In genomic region chr6:28980137-28980796, GRCh38 we compare ENCODE assay signal across 9 cellular contexts. TPM values are rescaled to one million over a fixed set of nuclear protein-coding genes. Genes with fewer than 3 reads are reported as not detected.
A peak's percentile ranks its signal among the peaks of the same experiment; 100 is the strongest.
DNase-seq lines count a peak whose midpoint lies in the region; ATAC-seq, FAIRE-seq and TF ChIP-seq lines count a peak whose summit lies in the region.
"Had no signal": no experiment of that assay in that cellular context is flagged by ENCODE, and none has a peak within 500 bp of the region (broad histone marks: within the 10 kb centered on the region; RNA-seq: fewer than 3 reads in every experiment).

No MANE protein-coding gene starts in this region.

- H3K4me3 Mint-ChIP-seq in astrocyte (ENCODE audit: unreplicated experiment) = peak overlapping the region; percentile 94

- POLR2A ChIA-PET in A549 (lab: Yijun Ruan, JAX) = interaction anchor here (1.3 kb wide), 1 partner anchor 56 kb away, joined by 7 read pairs; the partner anchor contains the start of gene TRIM27
- POLR2A ChIA-PET in HEK293 (lab: Yijun Ruan, JAX) = interaction anchor here (1.1 to 1.9 kb wide), 4 partner anchors 27 to 117 kb away, joined by 3 to 12 read pairs (median 6); partner anchors contain the start of gene TRIM27

- H2AFZ ChIP-seq in astrocyte (ENCODE audit: low read depth, low read length) = peak overlapping the region; percentile 91

- peak overlapping the region; percentile 91 for H3K56ac ChIP-seq in mesendoderm (ENCODE audit: low read length)

- H3K4me2 ChIP-seq in A549 = peak overlapping the region; percentile 81
- H3K4me2 ChIP-seq in astrocyte (ENCODE audit: low read length) = peak overlapping the region; percentile 95
- peak overlapping the region; percentile 72 for H3K4me2 ChIP-seq in mesendoderm (ENCODE audit: low read length)

- TF ChIP-seq POLR2A in A549 (IDR thresholded peaks at IDR 0.05; ENCODE audit: low read length) = no peak

- peak overlapping the region; percentile 52 for H3K9ac ChIP-seq in astrocyte (ENCODE audit: low read length)
- H3K9ac ChIP-seq in mesendoderm (ENCODE audit: low read length) = peak overlapping the region; percentile 75

- H3K79me1 ChIP-seq in mesendoderm (ENCODE audit: low read length) = no peaks in the 10 kb centered on the region

- H3K79me2 ChIP-seq in astrocyte (ENCODE audit: insufficient read depth, low read length) (no peaks in the 10 kb centered on the region), mesendoderm (ENCODE audit: control insufficient read depth, insufficient read depth, low read length) (no peaks in the 10 kb centered on the region)

- no peak overlapping the region for H2BK5ac ChIP-seq in mesendoderm (ENCODE audit: low read length)

- TF ChIP-seq CTCF in A549 (IDR thresholded peaks at IDR 0.05) (no peak), HEK293 (tag by site-specific recombination; IDR thresholded peaks at IDR 0.05) (no peak), astrocyte (IDR thresholded peaks at IDR 0.05; ENCODE audit: insufficient read depth, low read depth, low read length) (no peak)

- no peak for FAIRE-seq in A549 (lab: Jason Lieb, UNC)
- FAIRE-seq in astrocyte (lab: Jason Lieb, UNC) = no peak
- FAIRE-seq: islet of Langerhans had no signal

- H3K9me3 Mint-ChIP-seq in astrocyte (ENCODE audit: unreplicated experiment) = no peaks in the 10 kb centered on the region

- H3K4me3 ChIP-seq in A549 (peak overlapping the region; percentile 80), HEK293 (ENCODE audit: low read depth, low read length) (peak overlapping the region; percentile 73), astrocyte (ENCODE audit: insufficient read depth, low read depth, low read length) (peak overlapping the region; percentile 99), mesendoderm (ENCODE audit: low read length) (peak overlapping the region; percentile 52)

- H3K27ac Mint-ChIP-seq in astrocyte (ENCODE audit: unreplicated experiment) = peak overlapping the region; percentile 82

- H2AK5ac ChIP-seq in mesendoderm (ENCODE audit: low read length) = no peak overlapping the region

- CTCF ChIA-PET in A549 (lab: Yijun Ruan, JAX) = interaction anchor here (0.8 to 3.1 kb wide), 7 partner anchors 12 to 142 kb away, joined by 3 to 7 read pairs (median 3); no protein-coding TSS in a partner anchor
- CTCF ChIA-PET in HEK293 (lab: Yijun Ruan, JAX) = interaction anchor here (0.6 to 2.5 kb wide), 6 partner anchors 23 to 270 kb away, joined by 3 to 8 read pairs (median 4); no protein-coding TSS in a partner anchor

- H3K18ac ChIP-seq in mesendoderm (ENCODE audit: low read length) = no peak overlapping the region

- 70% methylated on average over 7 of the region's 7 CpGs for WGBS in A549 (ENCODE audit: missing lambda C conversion rate)
- WGBS in mesendoderm (ENCODE audit: extremely low coverage, insufficient coverage, low lambda C conversion rate) = no CpG with 5 or more reads among the region's 7 CpGs

- H3K36me3 Mint-ChIP-seq in astrocyte (ENCODE audit: low read depth, unreplicated experiment) = no peaks in the 10 kb centered on the region

- DNase-seq in A549 (ENCODE audit: low read depth in 1 of 2, low spot score in 1 of 2) (no peak), astrocyte (ENCODE audit: low read depth) (no peak), mesendoderm (no peak), hypothalamus (lab: John Stamatoyannopoulos, UW) (no peak), sciatic nerve (ENCODE audit: low spot score) (no peak)

- peaks cover 12% of the 10 kb centered on the region for H3K4me1 Mint-ChIP-seq in astrocyte (ENCODE audit: low read depth, unreplicated experiment)

- H2BK15ac ChIP-seq in mesendoderm (replicated peaks; ENCODE audit: low read depth) = no peak overlapping the region

- H3K27ac ChIP-seq in A549 (peak overlapping the region; percentile 69 to 86), HEK293 (ENCODE audit: extremely low read depth, low read depth, low read length) (peak overlapping the region; percentile 20; the same call in 1 of the 2 replicates), astrocyte (ENCODE audit: low read depth, low read length) (no peak overlapping the region), mesendoderm (ENCODE audit: low read depth, low read length) (no peak overlapping the region)

- no peak for TF ChIP-seq EP300 in A549 (IDR thresholded peaks at IDR 0.05)

- H4K20me1 ChIP-seq in astrocyte (ENCODE audit: insufficient read depth, low read length) = no peaks in the 10 kb centered on the region

- no peaks in the 10 kb centered on the region for H3K36me3 ChIP-seq in HEK293 (ENCODE audit: control insufficient read depth in 2 of 2, insufficient read depth in 1 of 2, low read length in 2 of 2)
- no peaks in the 10 kb centered on the region for H3K36me3 ChIP-seq in astrocyte (ENCODE audit: insufficient read depth, low read length)
- H3K36me3 ChIP-seq in mesendoderm (ENCODE audit: control insufficient read depth, insufficient read depth, low read length) = no peaks in the 10 kb centered on the region

- H4K8ac ChIP-seq in mesendoderm (ENCODE audit: low read depth, low read length) = no peak overlapping the region

- H3K4me1 ChIP-seq in A549 (peaks cover 10% of the 10 kb centered on the region), HEK293 (ENCODE audit: control insufficient read depth, insufficient read depth, low read length) (peaks cover 5% of the 10 kb centered on the region; the same call in 1 of the 2 replicates), astrocyte (ENCODE audit: insufficient read depth, low read length) (peaks cover 11% of the 10 kb centered on the region), mesendoderm (ENCODE audit: control insufficient read depth, low read depth, low read length) (peaks cover 3% of the 10 kb centered on the region)

- no peak overlapping the region for H2BK120ac ChIP-seq in mesendoderm (ENCODE audit: low read depth, low read length)

- no peaks in the 10 kb centered on the region for H3K9me3 ChIP-seq in A549
- H3K9me3 ChIP-seq in HEK293 (ENCODE audit: control insufficient read depth, insufficient read depth, low read depth, low read length) = no peaks in the 10 kb centered on the region
- no peaks in the 10 kb centered on the region for H3K9me3 ChIP-seq in astrocyte (ENCODE audit: insufficient read depth, low read depth, low read length)

- H3K4ac ChIP-seq in mesendoderm (ENCODE audit: low read depth, low read length) = no peak overlapping the region

- intact Hi-C loops in sciatic nerve (cut with DNase I) = no loop called here

- H3K27me3 ChIP-seq in astrocyte (ENCODE audit: insufficient read depth, low read length) = no peaks in the 10 kb centered on the region
- H3K27me3 ChIP-seq in mesendoderm (ENCODE audit: insufficient read depth, low read length, poor library complexity) = no peaks in the 10 kb centered on the region

- no peak overlapping the region for H4K5ac ChIP-seq in mesendoderm (ENCODE audit: low read length)

- H3K27me3 Mint-ChIP-seq in astrocyte (ENCODE audit: low read depth, unreplicated experiment) = peaks cover 5% of the 10 kb centered on the region

- H3K23ac ChIP-seq in mesendoderm (ENCODE audit: low read length) = no peak overlapping the region

- ATAC-seq in A549 (no peak), sciatic nerve (no peak), HG03432 (IDR thresholded peaks at IDR 0.05; ENCODE audit: unreplicated experiment) (no peak), HG03039 (IDR thresholded peaks at IDR 0.05; ENCODE audit: unreplicated experiment) (no peak)

- TF ChIP-seq RAD21 in A549 (conservative IDR thresholded peaks at IDR 0.05 in 1 of 2, IDR thresholded peaks at IDR 0.05 in 1 of 2) = no peak

TF ChIP-seq in A549, 52 proteins besides CTCF, POLR2A, EP300 and RAD21 (continues in another document):
- TF ChIP-seq CHD2 (IDR thresholded peaks at IDR 0.05; ENCODE audit: low read length, partially characterized antibody) (no peak), RFX5 (IDR thresholded peaks at IDR 0.05) (no peak), JUN (IDR thresholded peaks at IDR 0.05) (no peak), HEYL (CRISPR knock-in tag; IDR thresholded peaks at IDR 0.05) (no peak), SREBF2 (IDR thresholded peaks at IDR 0.05) (no peak), ZNF302 (CRISPR knock-in tag; IDR thresholded peaks at IDR 0.05) (no peak), POLR2AphosphoS2 (conservative IDR thresholded peaks at IDR 0.05; ENCODE audit: low read length) (no peak), ZFP36 (IDR thresholded peaks at IDR 0.05; ENCODE audit: borderline replicate concordance, partially characterized antibody) (no peak)

TF ChIP-seq in HEK293, 187 proteins besides CTCF, POLR2A, EP300 and RAD21 (continues in another document):
- TF ChIP-seq SCRT1 (tag by site-specific recombination; IDR thresholded peaks at IDR 0.05; ENCODE audit: borderline replicate concordance) (peak; percentile 72), PRDM1 (tag by site-specific recombination; IDR thresholded peaks at IDR 0.05) (peak; percentile 26; the same call in 1 of the 2 replicates)

RNA-seq across cellular contexts. Expression of gene ZNF311, which starts 24.8 kb away (rescaled TPM):
- polyA plus RNA-seq in A549 (2011; rRNA removed) (0.74 and 0.94 TPM in 2 replicates), A549 (2017; fragmentation: RNase III; extraction: RNeasy Plus Mini Kit Qiagen cat#74134 plus additional on column Dnase treatment) (0.18 to 0.29 TPM (median 0.27 TPM) in 3 replicates)
- polyA plus RNA-seq in A549 (2012; cell fraction: cytosol; rRNA removed) = 0.12 and 0.18 TPM in 2 replicates
- polyA plus RNA-seq in A549 (2012; cell fraction: nucleus; rRNA removed) = 0.10 and 0.12 TPM in 2 replicates
- 0.62 and 0.63 TPM in 2 replicates for polyA minus RNA-seq in A549 (2011; rRNA and poly(A)+ RNA removed)
- total RNA-seq in astrocyte (1.2 and 1.7 TPM in 2 replicates), sciatic nerve (2.1 TPM)
- 1.5 TPM for polyA plus RNA-seq in mesendoderm (2013, experiment 1 of 2)
- 1.6 TPM for polyA plus RNA-seq in mesendoderm (2013, experiment 2 of 2)

RNA-seq across cellular contexts. Expression of gene TRIM27, which starts 56.5 kb away (rescaled TPM):
- polyA plus RNA-seq in A549 (2011; rRNA removed) = 50.1 and 51.4 TPM in 2 replicates
- polyA plus RNA-seq in A549 (2012; cell fraction: cytosol; rRNA removed) = 19.2 and 26.4 TPM in 2 replicates
- 36.0 and 41.4 TPM in 2 replicates for polyA plus RNA-seq in A549 (2012; cell fraction: nucleus; rRNA removed)
- 26.3 to 28.5 TPM (median 27.8 TPM) in 3 replicates for polyA plus RNA-seq in A549 (2017; fragmentation: RNase III; extraction: RNeasy Plus Mini Kit Qiagen cat#74134 plus additional on column Dnase treatment)
- polyA minus RNA-seq in A549 (2011; rRNA and poly(A)+ RNA removed) = 52.0 and 69.6 TPM in 2 replicates
- 50.8 and 54.5 TPM in 2 replicates for total RNA-seq in astrocyte
- 43.4 TPM for polyA plus RNA-seq in mesendoderm (2013, experiment 1 of 2)
- 43.6 TPM for polyA plus RNA-seq in mesendoderm (2013, experiment 2 of 2)
- 50.0 TPM for total RNA-seq in sciatic nerve

Comparison
In these comparisons a context has a peak if more than half of its experiments do, and no peak if none do; other contexts are left out.
1. H3K27ac ChIP-seq: peak in A549 (2 of 2) and HEK293 (single experiment); none in astrocyte (single experiment) and mesendoderm (single experiment).
2. Peak in every context shown above with its lines, with median percentiles within 50 percentile points of each other: H3K4me2 ChIP-seq and H3K4me3 ChIP-seq.